Comparison of ENCODE assay signal across 15 cellular contexts in genomic region chr11:26621147-26621546, GRCh38. TPM values are rescaled to one million over a fixed set of nuclear protein-coding genes. Genes with fewer than 3 reads are reported as not detected.
DNase-seq lines count a peak whose midpoint lies in the region; ATAC-seq lines count a peak whose summit lies in the region.
"Had no signal": no experiment of that assay in that cellular context is flagged by ENCODE, and none has a peak within 500 bp of the region (broad histone marks: within the 10 kb centered on the region; RNA-seq: fewer than 3 reads in every experiment).

No MANE protein-coding gene starts in this region.

- H3K4me3 Mint-ChIP-seq in activated T-helper 17 cell treated with anti-CD3 and anti-CD28 coated beads, Interleukin-2, amount 50 U/mL, for 72 hours, result no peak overlapping the region
- H3K4me3 Mint-ChIP-seq: activated CD8-positive, alpha-beta T cell treated with anti-CD3 and anti-CD28 coated beads for 36 hours; naive thymus-derived CD8-positive, alpha-beta T cell had no signal

- H3K4me1 ChIP-seq in mesodermal cell (ENCODE audit: control insufficient read depth, insufficient read depth, low read length, poor library complexity, severe bottlenecking), result peaks cover 22% of the 10 kb centered on the region

- no peaks in the 10 kb centered on the region for H3K36me3 ChIP-seq in mesodermal cell (ENCODE audit: control insufficient read depth, insufficient read depth, low read length)

- no peaks in the 10 kb centered on the region for H3K4me1 Mint-ChIP-seq in activated T-helper 17 cell treated with anti-CD3 and anti-CD28 coated beads, Interleukin-2, amount 50 U/mL, for 72 hours
- H3K4me1 Mint-ChIP-seq: naive thymus-derived CD8-positive, alpha-beta T cell had no signal

- no peaks in the 10 kb centered on the region for H3K36me3 Mint-ChIP-seq in activated T-helper 17 cell treated with anti-CD3 and anti-CD28 coated beads, Interleukin-2, amount 50 U/mL, for 72 hours (ENCODE audit: low read depth)
- H3K36me3 Mint-ChIP-seq: activated naive CD4-positive, alpha-beta T cell treated with anti-CD3 and anti-CD28 coated beads, Interleukin-2, amount 50 U/mL, for 72 hours; naive thymus-derived CD8-positive, alpha-beta T cell had no signal

- H3K9me3 Mint-ChIP-seq in activated T-helper 17 cell treated with anti-CD3 and anti-CD28 coated beads, Interleukin-2, amount 50 U/mL, for 72 hours, result peaks cover 8% of the 10 kb centered on the region

- H3K27ac Mint-ChIP-seq in activated T-helper 17 cell treated with anti-CD3 and anti-CD28 coated beads, Interleukin-2, amount 50 U/mL, for 72 hours, result no peak overlapping the region
- H3K27ac Mint-ChIP-seq: activated CD8-positive, alpha-beta T cell treated with anti-CD3 and anti-CD28 coated beads for 36 hours; activated naive CD4-positive, alpha-beta T cell treated with anti-CD3 and anti-CD28 coated beads, Interleukin-2, amount 50 U/mL, for 72 hours; naive thymus-derived CD8-positive, alpha-beta T cell had no signal

- H3K27ac ChIP-seq in mesodermal cell (ENCODE audit: low read depth, low read length, severe bottlenecking), result peak overlapping the region; percentile 80
- H3K27ac ChIP-seq: HL-60 had no signal

- H3K9me3 ChIP-seq in mesodermal cell (ENCODE audit: control insufficient read depth, low read length), result no peaks in the 10 kb centered on the region

- no peak overlapping the region for H3K4me3 ChIP-seq in mesodermal cell (ENCODE audit: extremely low read depth, insufficient read depth, low read length, poor library complexity, severe bottlenecking)

- H3K27me3 Mint-ChIP-seq in activated T-helper 17 cell treated with anti-CD3 and anti-CD28 coated beads, Interleukin-2, amount 50 U/mL, for 72 hours, result no peaks in the 10 kb centered on the region
- H3K27me3 Mint-ChIP-seq: activated CD8-positive, alpha-beta T cell treated with anti-CD3 and anti-CD28 coated beads for 36 hours; naive thymus-derived CD8-positive, alpha-beta T cell had no signal

- DNase-seq in COLO829 (ENCODE audit: low spot score) (peak; percentile 69), M059J (ENCODE audit: low read depth) (peak; percentile 42), dedifferentiated amniotic fluid mesenchymal stem cell (ENCODE audit: extremely low spot score) (peak; percentile 83), Kasumi-1 (lab: John Stamatoyannopoulos, UW) (no peak), SHP77 treated with DMSO at 0.1 percent for 48 hours (lab: John Stamatoyannopoulos, UW) (no peak)
- DNase-seq: activated CD8-positive, alpha-beta T cell treated with anti-CD3 and anti-CD28 coated beads for 36 hours; effector CD4-positive, alpha-beta T cell; naive thymus-derived CD8-positive, alpha-beta T cell; NCI-H1092 treated with DMSO at 0.1 percent for 48 hours had no signal

- no peak for ATAC-seq in activated T-helper 17 cell treated with anti-CD3 and anti-CD28 coated beads, Interleukin-2, amount 50 U/mL, for 72 hours (replicated peaks)
- ATAC-seq in GM19395 (IDR thresholded peaks at IDR 0.05; ENCODE audit: unreplicated experiment), result no peak
- ATAC-seq: activated CD8-positive, alpha-beta T cell treated with anti-CD3 and anti-CD28 coated beads for 36 hours; activated naive CD4-positive, alpha-beta T cell treated with anti-CD3 and anti-CD28 coated beads, Interleukin-2, amount 50 U/mL, for 72 hours; naive thymus-derived CD8-positive, alpha-beta T cell had no signal

RNA-seq across cellular contexts. Expression of gene MUC15, which starts 49.1 kb away (rescaled TPM):
- 1.6 and 6.0 TPM in 2 replicates for total RNA-seq in M059J (2014; rRNA removed; shearing (Covaris generic))
- not detected for polyA plus RNA-seq in mesodermal cell (2013, experiment 1 of 2)
- not detected for polyA plus RNA-seq in mesodermal cell (2013, experiment 2 of 2)
- total RNA-seq in activated T-helper 17 cell treated with anti-CD3 and anti-CD28 coated beads, Interleukin-2, amount 50 U/mL, for 72 hours, result not detected
- total RNA-seq: activated CD8-positive, alpha-beta T cell treated with anti-CD3 and anti-CD28 coated beads for 36 hours; activated naive CD4-positive, alpha-beta T cell treated with anti-CD3 and anti-CD28 coated beads, Interleukin-2, amount 50 U/mL, for 72 hours; naive thymus-derived CD8-positive, alpha-beta T cell; T-helper 1 cell treated with Interleukin-12 subunit alpha and Interleukin-12 subunit beta and Interleukin-4 antibody, amounts not matched to agents 30 ng/mL and 1 ng/mL, for 36 hours had no signal
- polyA plus RNA-seq: naive thymus-derived CD8-positive, alpha-beta T cell had no signal

Comparison
In these comparisons a context has a peak if more than half of its experiments do, and no peak if none do; other contexts are left out.
1. DNase-seq: peak in COLO829 (single experiment), M059J (single experiment) and dedifferentiated amniotic fluid mesenchymal stem cell (single experiment); none in Kasumi-1 (0 of 2) and SHP77 treated with DMSO at 0.1 percent for 48 hours (single experiment).